Comparison of ENCODE assay signal across 24 cellular contexts in the genomic region with DNA sequence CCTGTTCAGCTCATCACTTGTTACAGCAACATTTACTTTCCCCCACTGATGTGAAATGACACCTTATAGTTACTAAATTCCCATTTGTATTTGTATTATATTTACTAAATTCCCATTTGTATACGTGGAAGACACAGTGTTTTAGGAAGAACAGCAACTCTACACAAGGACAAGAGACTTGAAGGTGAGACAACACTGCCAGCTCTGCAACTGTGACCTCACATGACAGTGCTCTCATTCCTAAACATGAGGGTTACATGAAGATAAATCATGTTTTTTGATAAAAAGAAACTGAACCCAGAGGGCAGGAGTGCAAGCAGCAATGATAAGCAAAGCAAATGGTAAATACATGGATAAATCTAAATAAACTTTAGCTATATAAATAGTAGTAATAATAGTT.
"Had no signal": no experiment of that assay in that cellular context is flagged by ENCODE, and none has a peak within 500 bp of the region (broad histone marks: within the 10 kb centered on the region; RNA-seq: fewer than 3 reads in every experiment).

No MANE protein-coding gene starts in this region.

- H3K9me3 ChIP-seq: esophagus muscularis mucosa, gastrocnemius medialis, heart right ventricle, lower lobe of right lung, neutrophil, psoas muscle, spleen, testis, tibial nerve had no signal

- H3K4me3 Mint-ChIP-seq: stimulated activated naive B cell treated with anti-CD40 and anti-IgM and Interleukin-4, amounts not matched to agents 10 μg/mL and 1 μg/mL and 100 μg/mL, for 72 hours; stimulated activated naive CD8-positive, alpha-beta T cell treated with anti-CD3 and anti-CD28 coated beads, Interleukin-15, amount 100 ng/mL, for 72 hours had no signal

- H3K27ac ChIP-seq: dorsolateral prefrontal cortex, esophagus muscularis mucosa, gastrocnemius medialis, heart right ventricle, lower lobe of right lung, neutrophil, psoas muscle, spleen, testis, tibial nerve had no signal

- DNase-seq: cortex of kidney; dorsolateral prefrontal cortex; effector CD8-positive, alpha-beta T cell; gastrocnemius medialis; heart right ventricle; hypothalamus; kidney glomerular epithelial cell; lower lobe of right lung; mesenchymal stem cell; midbrain; psoas muscle; retina; spleen; stimulated activated CD4-positive, alpha-beta T cell treated with anti-CD3 and anti-CD28 coated beads, Interleukin-15, amount 100 ng/mL, for 24 hours; stimulated activated CD4-positive, alpha-beta T cell treated with anti-CD3 and anti-CD28 coated beads, Interleukin-1b, Interleukin-23, amount 100 ng/mL, for 48 hours; stimulated activated CD4-positive, alpha-beta T cell treated with anti-CD3 and anti-CD28 coated beads, Interleukin-4, amount 100 ng/mL, for 24 hours; stimulated activated naive B cell treated with anti-CD40 and anti-IgM and Interleukin-4, amounts not matched to agents 10 μg/mL and 1 μg/mL and 100 μg/mL, for 72 hours; stimulated activated naive CD8-positive, alpha-beta T cell treated with anti-CD3 and anti-CD28 coated beads, Interleukin-15, amount 100 ng/mL, for 72 hours; testis had no signal

- H3K27me3 Mint-ChIP-seq: stimulated activated naive B cell treated with anti-CD40 and anti-IgM and Interleukin-4, amounts not matched to agents 10 μg/mL and 1 μg/mL and 100 μg/mL, for 72 hours; stimulated activated naive CD8-positive, alpha-beta T cell treated with anti-CD3 and anti-CD28 coated beads, Interleukin-15, amount 100 ng/mL, for 72 hours had no signal

- H3K27ac Mint-ChIP-seq: stimulated activated naive B cell treated with anti-CD40 and anti-IgM and Interleukin-4, amounts not matched to agents 10 μg/mL and 1 μg/mL and 100 μg/mL, for 72 hours; stimulated activated naive CD8-positive, alpha-beta T cell treated with anti-CD3 and anti-CD28 coated beads, Interleukin-15, amount 100 ng/mL, for 72 hours had no signal

- H3K4me3 ChIP-seq: dorsolateral prefrontal cortex, esophagus muscularis mucosa, gastrocnemius medialis, heart right ventricle, lower lobe of right lung, psoas muscle, spleen, testis, tibial nerve had no signal

- H3K4me1 ChIP-seq: esophagus muscularis mucosa, testis, tibial nerve had no signal

- ATAC-seq: gastrocnemius medialis; left lobe of liver; lower lobe of right lung; psoas muscle; sciatic nerve; stimulated activated naive B cell treated with anti-CD40 and anti-IgM and Interleukin-4, amounts not matched to agents 10 μg/mL and 1 μg/mL and 100 μg/mL, for 72 hours; stimulated activated naive CD8-positive, alpha-beta T cell treated with anti-CD3 and anti-CD28 coated beads, Interleukin-15, amount 100 ng/mL, for 72 hours had no signal

- H3K27me3 ChIP-seq: dorsolateral prefrontal cortex, esophagus muscularis mucosa, gastrocnemius medialis, heart right ventricle, neutrophil, spleen, testis, tibial nerve had no signal
